In the genomic region with DNA sequence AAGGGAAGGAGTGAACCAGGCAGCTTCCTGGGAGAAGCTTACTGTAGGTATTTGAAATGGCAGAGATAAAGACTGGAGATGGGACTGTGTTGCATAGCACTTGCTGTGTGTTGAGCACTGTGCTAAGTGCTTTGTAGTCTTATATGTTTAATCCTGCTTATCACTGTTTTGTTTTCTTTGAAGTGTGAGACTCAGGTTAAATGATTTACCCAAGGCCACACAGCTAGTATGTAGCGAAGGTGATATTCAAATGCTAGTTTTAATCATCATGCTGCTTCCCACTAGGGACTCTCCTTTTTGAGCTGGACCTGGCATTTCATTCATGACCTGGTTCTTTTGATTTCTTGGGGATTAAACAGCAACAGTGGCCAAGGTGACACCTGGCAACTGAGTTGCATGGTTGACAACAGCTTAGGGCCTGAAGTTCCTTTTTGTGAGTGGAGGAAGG, we compare ENCODE assay signal across 19 cellular contexts. TPM values are rescaled to one million over a fixed set of nuclear protein-coding genes. Genes with fewer than 3 reads are reported as not detected.
DNase-seq lines count a peak whose midpoint lies in the region; ATAC-seq lines count a peak whose summit lies in the region.
"Had no signal": no experiment of that assay in that cellular context is flagged by ENCODE, and none has a peak within 500 bp of the region (broad histone marks: within the 10 kb centered on the region; RNA-seq: fewer than 3 reads in every experiment).

No MANE protein-coding gene starts in this region.

- H3K4me1 ChIP-seq in neuron (ENCODE audit: insufficient read depth, low read length), result peaks cover 20% of the 10 kb centered on the region

- no peaks in the 10 kb centered on the region for H3K27me3 ChIP-seq in neuron (ENCODE audit: insufficient read depth, low read length)

- no peaks in the 10 kb centered on the region for H3K36me3 ChIP-seq in neuron (ENCODE audit: insufficient read depth, low read length)

- no peaks in the 10 kb centered on the region for H3K9me3 ChIP-seq in neuron (ENCODE audit: low read length)

- no peak overlapping the region for H3K4me3 ChIP-seq in neuron (ENCODE audit: low read length)

- DNase-seq in NCI-H82 (lab: John Stamatoyannopoulos, UW) (peak; percentile 14), NCI-H82 treated with DMSO at 0.1 percent for 48 hours (lab: John Stamatoyannopoulos, UW; ENCODE audit: unreplicated experiment) (no peak), M059J (ENCODE audit: low read depth) (peak; percentile 19), dermis blood vessel endothelial cell (peak; percentile 26), NCI-H1694 (lab: John Stamatoyannopoulos, UW) (no peak)
- DNase-seq: 8988T; activated T-cell treated with anti-CD3 and anti-CD28 coated beads, Interleukin-2, amount 50 U/mL, for 4 hours; central memory CD4-positive, alpha-beta T cell; DMS79 treated with DMSO at 0.1 percent for 48 hours; effector memory CD4-positive, alpha-beta T cell; hippocampal formation; Kasumi-1; NCI-H1436 treated with DMSO at 0.1 percent for 48 hours; stimulated activated CD4-positive, alpha-beta T cell treated with anti-CD3 and anti-CD28 coated beads, Interleukin-12 subunit alpha, Interleukin-12 subunit beta, amount 100 ng/mL, for 4 hours; stimulated activated naive CD4-positive, alpha-beta T cell; trophoblast cell had no signal

- ATAC-seq in HG02981 (IDR thresholded peaks at IDR 0.05; ENCODE audit: unreplicated experiment), result no peak
- no peak for ATAC-seq in HG02870 (IDR thresholded peaks at IDR 0.05; ENCODE audit: unreplicated experiment)
- ATAC-seq: activated T-cell treated with anti-CD3 and anti-CD28 coated beads, Interleukin-2, amount 50 U/mL, for 4 hours had no signal

- H2AFZ ChIP-seq in neuron (ENCODE audit: low read depth, low read length), result peak overlapping the region; percentile 26

RNA-seq across cellular contexts. Expression of a gene that starts 35.3 kb away (rescaled TPM):
- total RNA-seq in M059J (2014; rRNA removed; shearing (Covaris generic)), result 3.6 and 6.9 TPM in 2 replicates
- 5.5 and 11.9 TPM in 2 replicates for total RNA-seq in dermis blood vessel endothelial cell

Comparison
In these comparisons a context has a peak if more than half of its experiments do, and no peak if none do; other contexts are left out.
1. DNase-seq: peak in NCI-H82 (single experiment), M059J (single experiment) and dermis blood vessel endothelial cell (single experiment); none in NCI-H82 treated with DMSO at 0.1 percent for 48 hours (single experiment) and NCI-H1694 (single experiment).